13 cellular contexts compared by ENCODE assay signal in the genomic region with DNA sequence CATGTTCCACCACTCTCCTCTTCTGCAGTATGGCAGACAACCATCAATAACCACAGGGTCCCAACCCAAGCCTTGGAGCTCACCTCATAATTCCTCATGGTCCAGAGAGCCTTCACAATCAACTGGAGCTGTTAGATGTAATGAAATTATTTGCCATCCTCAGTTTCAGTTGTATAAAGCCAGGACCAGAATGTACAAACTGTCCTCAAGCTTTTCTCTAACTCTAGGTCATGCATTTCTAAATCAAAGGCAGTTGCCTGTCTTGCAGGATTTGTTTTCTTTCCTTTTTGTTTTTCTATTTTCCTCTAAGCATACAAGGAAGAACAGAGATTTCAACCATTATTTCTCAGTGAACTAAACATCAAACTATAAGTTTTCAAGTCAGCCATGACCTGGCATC.
DNase-seq lines count a peak whose midpoint lies in the region; ATAC-seq, FAIRE-seq and TF ChIP-seq lines count a peak whose summit lies in the region.
"Had no signal": no experiment of that assay in that cellular context is flagged by ENCODE, and none has a peak within 500 bp of the region (broad histone marks: within the 10 kb centered on the region; RNA-seq: fewer than 3 reads in every experiment).

No MANE protein-coding gene starts in this region.

- ATAC-seq in HepG2, result no peak
- ATAC-seq in stimulated activated naive CD8-positive, alpha-beta T cell treated with anti-CD3 and anti-CD28 coated beads, Interleukin-15, Interleukin-2, amounts not matched to agents 100 U/mL and 50 U/mL, for 24 hours, result no peak
- ATAC-seq in GM21576 (IDR thresholded peaks at IDR 0.05; ENCODE audit: unreplicated experiment), result no peak

- no peak for TF ChIP-seq EP300 in HepG2 (IDR thresholded peaks at IDR 0.05; ENCODE audit: low read depth in 2 of 2, low read length in 2 of 2)
- no peak for TF ChIP-seq EP300 in HepG2 (CRISPR knock-in tag; IDR thresholded peaks at IDR 0.05; ENCODE audit: borderline replicate concordance)

- TF ChIP-seq CTCF in liver (IDR thresholded peaks at IDR 0.05; ENCODE audit: low read depth, low read length, missing input control) (no peak), HepG2 (CRISPR knock-in tag; IDR thresholded peaks at IDR 0.05) (no peak), testis (IDR thresholded peaks at IDR 0.05) (no peak)

- H2AFZ ChIP-seq in HepG2 (ENCODE audit: low read length), result no peak overlapping the region

- TF ChIP-seq POLR2A in HepG2 (IDR thresholded peaks at IDR 0.05; ENCODE audit: insufficient read depth in 1 of 2, low read depth in 2 of 2, low read length in 2 of 2), result no peak
- TF ChIP-seq POLR2A in testis (IDR thresholded peaks at IDR 0.05), result no peak

- H3K4me2 ChIP-seq in HepG2 (ENCODE audit: low read depth, low read length), result no peak overlapping the region

- TF ChIP-seq RAD21 in liver (IDR thresholded peaks at IDR 0.05) (no peak), HepG2 (CRISPR knock-in tag; IDR thresholded peaks at IDR 0.05) (no peak)

- FAIRE-seq in HepG2 (lab: Jason Lieb, UNC) (no peak), islet of Langerhans (lab: Jason Lieb, UNC) (peak; percentile 81)
- FAIRE-seq: A204.1, colon, kidney had no signal

- peaks cover 6 to 27% (median 14%) of the 10 kb centered on the region in 4 donors for H3K4me1 ChIP-seq in liver (ENCODE audit: control insufficient read depth in 4 of 4, insufficient read depth in 4 of 4, low read length in 3 of 4)
- peaks cover 29% of the 10 kb centered on the region for H3K4me1 ChIP-seq in HepG2 (ENCODE audit: insufficient read depth, low read length)
- H3K4me1 ChIP-seq in rectal smooth muscle tissue (ENCODE audit: control insufficient read depth, insufficient read depth, low read length), result no peaks in the 10 kb centered on the region
- no peaks in the 10 kb centered on the region for H3K4me1 ChIP-seq in testis

- POLR2A ChIA-PET in HepG2 (lab: Yijun Ruan, JAX), result interaction anchor here (0.6 to 1.6 kb wide), 4 partner anchors 49 to 246 kb away, joined by 3 to 4 read pairs (median 4); no protein-coding TSS in a partner anchor

- peak overlapping the region in 1 of 2 donors; percentile 66 for H3K9ac ChIP-seq in liver (ENCODE audit: low read depth in 1 of 2, low read length in 2 of 2)
- H3K9ac ChIP-seq in HepG2 (ENCODE audit: insufficient read depth, low read depth, low read length), result no peak overlapping the region
- no peak overlapping the region for H3K9ac ChIP-seq in rectal smooth muscle tissue (ENCODE audit: low read length)

- CTCF ChIA-PET in HepG2 (lab: Yijun Ruan, JAX; ENCODE audit: low intra/inter-chr PET ratio, low total read pairs), result interaction anchor here (1.6 to 2.1 kb wide), 2 partner anchors 247 to 280 kb away, joined by 8 read pairs; no protein-coding TSS in a partner anchor

- H3K27ac ChIP-seq in liver (ENCODE audit: low read depth in 1 of 2, low read length in 2 of 2) (peak overlapping the region; percentile 27 to 72), HepG2 (ENCODE audit: extremely low read length, insufficient read depth, low read length) (no peak overlapping the region), rectal smooth muscle tissue (ENCODE audit: low read depth, low read length) (no peak overlapping the region), testis (no peak overlapping the region)
- H3K27ac ChIP-seq: SK-N-MC had no signal

- no peaks in the 10 kb centered on the region for H3K27me3 ChIP-seq in liver (ENCODE audit: control insufficient read depth in 4 of 4, insufficient read depth in 4 of 4, low read length in 3 of 4)
- no peaks in the 10 kb centered on the region for H3K27me3 ChIP-seq in HepG2 (ENCODE audit: control insufficient read depth in 1 of 2, insufficient read depth in 2 of 2, low read length in 2 of 2)
- no peaks in the 10 kb centered on the region for H3K27me3 ChIP-seq in rectal smooth muscle tissue (ENCODE audit: control insufficient read depth, insufficient read depth, low read length)
- no peaks in the 10 kb centered on the region for H3K27me3 ChIP-seq in testis

- intact Hi-C loops in HepG2 (cut with micrococcal nuclease; ENCODE audit: unreplicated experiment), result loop anchor here (1.0 kb wide), 1 partner anchor 246 kb away; no protein-coding TSS in a partner anchor
- intact Hi-C loops in testis (cut with DNase I; ENCODE audit: low total_unique reads), result no loop called here

- no peaks in the 10 kb centered on the region for H3K36me3 ChIP-seq in liver (ENCODE audit: control insufficient read depth in 4 of 4, insufficient read depth in 3 of 4, low read depth in 1 of 4, low read length in 3 of 4)
- H3K36me3 ChIP-seq in HepG2 (replicated peaks in 1 of 2; ENCODE audit: control insufficient read depth in 1 of 2, insufficient read depth in 2 of 2, low read length in 2 of 2), result no peaks in the 10 kb centered on the region
- H3K36me3 ChIP-seq in rectal smooth muscle tissue (ENCODE audit: control insufficient read depth, insufficient read depth, low read length), result no peaks in the 10 kb centered on the region
- H3K36me3 ChIP-seq in testis (ENCODE audit: low read depth, missing control alignments), result no peaks in the 10 kb centered on the region

- DNase-seq in HepG2 (ENCODE audit: low spot score), result no peak
- DNase-seq in NCI-H2227 treated with DMSO at 0.1 percent for 48 hours (lab: John Stamatoyannopoulos, UW), result no peak
- DNase-seq in stimulated activated naive CD8-positive, alpha-beta T cell treated with anti-CD3 and anti-CD28 coated beads, Interleukin-15, Interleukin-2, amounts not matched to agents 100 U/mL and 50 U/mL, for 24 hours, result no peak
- no peak for DNase-seq in testis
- DNase-seq: GOT3, kidney had no signal

- no peaks in the 10 kb centered on the region for H3K9me3 ChIP-seq in liver (ENCODE audit: control insufficient read depth in 4 of 4, low read length in 3 of 4)
- H3K9me3 ChIP-seq in HepG2 (ENCODE audit: low read length), result no peaks in the 10 kb centered on the region
- no peaks in the 10 kb centered on the region for H3K9me3 ChIP-seq in testis

- no peaks in the 10 kb centered on the region for H3K79me2 ChIP-seq in HepG2 (ENCODE audit: insufficient read depth, low read length)

- peak overlapping the region in 1 of 3 donors; percentile 24 for H3K4me3 ChIP-seq in liver (ENCODE audit: low read depth in 1 of 3, low read length in 3 of 3)
- H3K4me3 ChIP-seq in HepG2 (replicated peaks in 1 of 3; ENCODE audit: insufficient read depth in 1 of 3, low read depth in 2 of 3, low read length in 3 of 3), result no peak overlapping the region
- peak overlapping the region; percentile 24 for H3K4me3 ChIP-seq in rectal smooth muscle tissue (ENCODE audit: low read length)
- no peak overlapping the region for H3K4me3 ChIP-seq in testis
- H3K4me3 ChIP-seq: SK-N-MC had no signal

- H4K20me1 ChIP-seq in HepG2 (ENCODE audit: insufficient read depth, low read length), result no peaks in the 10 kb centered on the region

- in situ Hi-C loops in HepG2 (cut with HindIII; ENCODE audit: extremely low pct_ligation_motif_present, low pct_unique_long_range_greater_than_20kb), result loop anchor here (5.0 kb wide), 1 partner anchor 246 kb away; no protein-coding TSS in a partner anchor

- BruUV-seq in HepG2 (replicated peaks; lab: Mats Ljungman, UMichigan), result no TSS peak

TF ChIP-seq in liver, 16 proteins besides CTCF, POLR2A, EP300 and RAD21 (continues in another document):
- TF ChIP-seq HNF4A (conservative IDR thresholded peaks at IDR 0.05), result no peak

TF ChIP-seq in HepG2, 621 proteins besides CTCF, POLR2A, EP300 and RAD21 (continues in another document):
- TF ChIP-seq, protein P1, sequence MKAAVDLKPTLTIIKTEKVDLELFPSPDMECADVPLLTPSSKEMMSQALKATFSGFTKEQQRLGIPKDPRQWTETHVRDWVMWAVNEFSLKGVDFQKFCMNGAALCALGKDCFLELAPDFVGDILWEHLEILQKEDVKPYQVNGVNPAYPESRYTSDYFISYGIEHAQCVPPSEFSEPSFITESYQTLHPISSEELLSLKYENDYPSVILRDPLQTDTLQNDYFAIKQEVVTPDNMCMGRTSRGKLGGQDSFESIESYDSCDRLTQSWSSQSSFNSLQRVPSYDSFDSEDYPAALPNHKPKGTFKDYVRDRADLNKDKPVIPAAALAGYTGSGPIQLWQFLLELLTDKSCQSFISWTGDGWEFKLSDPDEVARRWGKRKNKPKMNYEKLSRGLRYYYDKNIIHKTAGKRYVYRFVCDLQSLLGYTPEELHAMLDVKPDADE (CRISPR knock-in tag; IDR thresholded peaks at IDR 0.05), result no peak
- TF ChIP-seq ZNF780A (CRISPR knock-in tag; IDR thresholded peaks at IDR 0.05), result no peak
- TF ChIP-seq MBNL3 (CRISPR knock-in tag; conservative IDR thresholded peaks at IDR 0.05), result no peak
- TF ChIP-seq ADNP (CRISPR knock-in tag; IDR thresholded peaks at IDR 0.05), result no peak
- TF ChIP-seq ZNF12 (CRISPR knock-in tag; IDR thresholded peaks at IDR 0.05), result no peak
- TF ChIP-seq, protein P2, sequence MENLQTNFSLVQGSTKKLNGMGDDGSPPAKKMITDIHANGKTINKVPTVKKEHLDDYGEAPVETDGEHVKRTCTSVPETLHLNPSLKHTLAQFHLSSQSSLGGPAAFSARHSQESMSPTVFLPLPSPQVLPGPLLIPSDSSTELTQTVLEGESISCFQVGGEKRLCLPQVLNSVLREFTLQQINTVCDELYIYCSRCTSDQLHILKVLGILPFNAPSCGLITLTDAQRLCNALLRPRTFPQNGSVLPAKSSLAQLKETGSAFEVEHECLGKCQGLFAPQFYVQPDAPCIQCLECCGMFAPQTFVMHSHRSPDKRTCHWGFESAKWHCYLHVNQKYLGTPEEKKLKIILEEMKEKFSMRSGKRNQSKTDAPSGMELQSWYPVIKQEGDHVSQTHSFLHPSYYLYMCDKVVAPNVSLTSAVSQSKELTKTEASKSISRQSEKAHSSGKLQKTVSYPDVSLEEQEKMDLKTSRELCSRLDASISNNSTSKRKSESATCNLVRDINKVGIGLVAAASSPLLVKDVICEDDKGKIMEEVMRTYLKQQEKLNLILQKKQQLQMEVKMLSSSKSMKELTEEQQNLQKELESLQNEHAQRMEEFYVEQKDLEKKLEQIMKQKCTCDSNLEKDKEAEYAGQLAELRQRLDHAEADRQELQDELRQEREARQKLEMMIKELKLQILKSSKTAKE (CRISPR knock-in tag; IDR thresholded peaks at IDR 0.05; ENCODE audit: borderline replicate concordance), result no peak
- TF ChIP-seq ZNF441 (CRISPR knock-in tag; IDR thresholded peaks at IDR 0.05; ENCODE audit: borderline replicate concordance), result no peak

Comparison
In these comparisons a context has a peak if more than half of its experiments do, and no peak if none do; other contexts are left out.
1. H3K27ac ChIP-seq: peak in liver (2 of 2); none in HepG2 (single experiment), rectal smooth muscle tissue (single experiment) and testis (0 of 2).